In genomic region chr1:172003766-172004530, GRCh38 we compare ENCODE assay signal across 22 cellular contexts.
DNase-seq lines count a peak whose midpoint lies in the region; ATAC-seq, FAIRE-seq and TF ChIP-seq lines count a peak whose summit lies in the region.
"Had no signal": no experiment of that assay in that cellular context is flagged by ENCODE, and none has a peak within 500 bp of the region (broad histone marks: within the 10 kb centered on the region; RNA-seq: fewer than 3 reads in every experiment).

No MANE protein-coding gene starts in this region.

- DNase-seq in ELR (ENCODE audit: low read depth) (peak; percentile 52), PC-3 (peak; percentile 87), endothelial cell of umbilical vein (ENCODE audit: low read depth, low spot score) (no peak), renal cortical epithelial cell (ENCODE audit: low read depth) (peak; percentile 35), NCI-H2196 (lab: John Stamatoyannopoulos, UW; ENCODE audit: unreplicated experiment) (no peak), H7 (no peak)
- DNase-seq: activated CD4-positive, alpha-beta T cell treated with anti-CD3 and anti-CD28 coated beads for 36 hours; activated CD8-positive, alpha-beta memory T cell treated with anti-CD3 and anti-CD28 coated beads, Interleukin-2, amount 10 ng/mL, durations not matched to agents 7 days and 5 days; activated gamma-delta T cell; central memory CD4-positive, alpha-beta T cell; effector memory CD4-positive, alpha-beta T cell; GF-D8; GOT3; islet precursor cell; natural killer cell; NCI-H1092; NCI-H526; stimulated activated CD4-positive, alpha-beta T cell treated with anti-CD3 and anti-CD28 coated beads, Interleukin-4, amount 100 ng/mL, for 1 hour; T1000 had no signal

- POLR2A ChIA-PET in PC-3 (lab: Charles Lee; ENCODE audit: unreplicated experiment) (no interaction called here), endothelial cell of umbilical vein (lab: Charles Lee) (no interaction called here)

- CTCF ChIA-PET in PC-3 (lab: Charles Lee) (interaction anchor here (1.5 to 2.1 kb wide), 3 partner anchors 37 to 396 kb away, joined by 11 to 43 read pairs (median 17); no protein-coding TSS in a partner anchor), endothelial cell of umbilical vein (lab: Charles Lee) (interaction anchor here (0.9 to 3.6 kb wide), 24 partner anchors 11 to 716 kb away, joined by 3 to 142 read pairs (median 10); partner anchors contain the start of genes C1orf105 and PIGC)

- H3K4me2 ChIP-seq in PC-3 (ENCODE audit: low read length) = peak overlapping the region; percentile 11
- no peak overlapping the region for H3K4me2 ChIP-seq in endothelial cell of umbilical vein (ENCODE audit: insufficient read depth, low read length)

- dilution Hi-C loops in endothelial cell of umbilical vein (cut with MboI; ENCODE audit: extremely low pct_ligation_motif_present, low sequenced_read_pairs) = loop anchor here (25.0 kb wide), 1 partner anchor 408 kb away; the partner anchor contains the start of gene C1orf105

- H3K27me3 ChIP-seq in PC-3 (ENCODE audit: low read length) = no peaks in the 10 kb centered on the region
- no peaks in the 10 kb centered on the region for H3K27me3 ChIP-seq in endothelial cell of umbilical vein (ENCODE audit: control insufficient read depth in 2 of 2, insufficient read depth in 2 of 2, low read length in 2 of 2)
- H3K27me3 ChIP-seq in H7 (ENCODE audit: control insufficient read depth, insufficient read depth, low read length) = no peaks in the 10 kb centered on the region

- no peaks in the 10 kb centered on the region for H3K9me1 ChIP-seq in endothelial cell of umbilical vein (replicated peaks; ENCODE audit: control insufficient read depth, extremely low read depth, insufficient read depth, low read length)

- H3K36me3 ChIP-seq in PC-3 (ENCODE audit: low read depth, low read length) (no peaks in the 10 kb centered on the region), endothelial cell of umbilical vein (ENCODE audit: control insufficient read depth in 2 of 2, extremely low read depth in 1 of 2, insufficient read depth in 2 of 2, low read length in 2 of 2) (no peaks in the 10 kb centered on the region), H7 (replicated peaks; ENCODE audit: control insufficient read depth, insufficient read depth, low read length) (no peaks in the 10 kb centered on the region)

- no peaks in the 10 kb centered on the region for H3F3A ChIP-seq in PC-3 (ENCODE audit: low read length, unreplicated experiment)

- no peak overlapping the region for H3K27ac ChIP-seq in PC-3 (ENCODE audit: low read length)
- H3K27ac ChIP-seq in endothelial cell of umbilical vein (ENCODE audit: insufficient read depth, low read depth, low read length) = no peak overlapping the region
- H3K27ac ChIP-seq: skin epidermis had no signal

- H3K4me3 ChIP-seq in PC-3 (ENCODE audit: low read length) (no peak overlapping the region), endothelial cell of umbilical vein (replicated peaks in 1 of 3; ENCODE audit: insufficient read depth in 1 of 3, low read depth in 1 of 3, low read length in 3 of 3) (no peak overlapping the region), H7 (ENCODE audit: insufficient read depth, low read depth, low read length) (no peak overlapping the region)
- H3K4me3 ChIP-seq: lung, skin epidermis had no signal

- peak; percentile 73 for ATAC-seq in PC-3
- no peak for ATAC-seq in GM21786 (IDR thresholded peaks at IDR 0.05; ENCODE audit: unreplicated experiment)
- ATAC-seq: activated CD4-positive, alpha-beta T cell treated with anti-CD3 and anti-CD28 coated beads for 36 hours; activated CD8-positive, alpha-beta memory T cell treated with anti-CD3 and anti-CD28 coated beads, Interleukin-2, amount 10 ng/mL, durations not matched to agents 7 days and 5 days; natural killer cell had no signal

- BruUV-seq in PC-3 (replicated peaks; lab: Mats Ljungman, UMichigan) = no TSS peak
- no TSS peak for BruUV-seq in endothelial cell of umbilical vein (replicated peaks; lab: Mats Ljungman, UMichigan)

- TF ChIP-seq POLR2A in endothelial cell of umbilical vein (IDR thresholded peaks at IDR 0.05; ENCODE audit: low read depth, low read length) = no peak

- H3K9ac ChIP-seq in PC-3 (ENCODE audit: low read length) (no peak overlapping the region), endothelial cell of umbilical vein (replicated peaks; ENCODE audit: extremely low read depth, insufficient read depth, low read length) (no peak overlapping the region)

- no peaks in the 10 kb centered on the region for H3K9me3 ChIP-seq in PC-3 (ENCODE audit: low read length)
- no peaks in the 10 kb centered on the region for H3K9me3 ChIP-seq in endothelial cell of umbilical vein (replicated peaks; ENCODE audit: control insufficient read depth, insufficient read depth, low read length)

- no peaks in the 10 kb centered on the region for H4K20me1 ChIP-seq in PC-3 (ENCODE audit: low read length)
- no peaks in the 10 kb centered on the region for H4K20me1 ChIP-seq in endothelial cell of umbilical vein (replicated peaks; ENCODE audit: control insufficient read depth, extremely low read depth, insufficient read depth, low read length)

- no peaks in the 10 kb centered on the region for H3K9me2 ChIP-seq in PC-3 (replicated peaks; ENCODE audit: low read length)

- TF ChIP-seq CTCF in PC-3 (conservative IDR thresholded peaks at IDR 0.05; ENCODE audit: low read depth, low read length) (no peak), endothelial cell of umbilical vein (IDR thresholded peaks at IDR 0.05; ENCODE audit: extremely low read depth in 1 of 2, insufficient read depth in 1 of 2, low read depth in 1 of 2, low read length in 2 of 2) (no peak)

- intact Hi-C loops in PC-3 (cut with micrococcal nuclease) (loop anchor here (1.0 to 10.0 kb wide), 5 partner anchors 133 to 708 kb away; partner anchors contain the start of gene SUCO), endothelial cell of umbilical vein (cut with micrococcal nuclease) (loop anchor here (1.0 to 2.0 kb wide), 6 partner anchors 37 to 715 kb away; no protein-coding TSS in a partner anchor)

- H3K4me1 ChIP-seq in PC-3 (ENCODE audit: insufficient read depth, low read length) (peaks cover 29% of the 10 kb centered on the region), endothelial cell of umbilical vein (ENCODE audit: control insufficient read depth, extremely low read depth, insufficient read depth, low read length) (peaks cover 8% of the 10 kb centered on the region)

- H3K79me2 ChIP-seq in PC-3 (ENCODE audit: low read length) (no peaks in the 10 kb centered on the region), endothelial cell of umbilical vein (ENCODE audit: control insufficient read depth, insufficient read depth, low read length) (no peaks in the 10 kb centered on the region)

- H2AFZ ChIP-seq in PC-3 (ENCODE audit: low read length) (peak overlapping the region; percentile 4; the same call in 1 of the 2 replicates), endothelial cell of umbilical vein (ENCODE audit: low read depth, low read length) (peak overlapping the region; percentile 40)

- peak; percentile 66 for FAIRE-seq in endothelial cell of umbilical vein (lab: Jason Lieb, UNC)

TF ChIP-seq in endothelial cell of umbilical vein, 7 proteins besides CTCF, POLR2A, EP300 and RAD21:
- TF ChIP-seq GATA2 (IDR thresholded peaks at IDR 0.05; ENCODE audit: insufficient read depth, insufficient read length, low read depth, low read length) (no peak), JUN (IDR thresholded peaks at IDR 0.05; ENCODE audit: borderline replicate concordance, insufficient read depth, insufficient read length, low read depth) (no peak), POLR2AphosphoS5 (IDR thresholded peaks at IDR 0.05; ENCODE audit: insufficient read depth, low read depth, low read length) (no peak), MAX (IDR thresholded peaks at IDR 0.05; ENCODE audit: insufficient read depth, insufficient read length) (no peak), EZH2 (IDR thresholded peaks at IDR 0.05; ENCODE audit: borderline replicate concordance, low read depth, low read length, severe bottlenecking) (no peak), MYC (IDR thresholded peaks at IDR 0.05; ENCODE audit: low read depth, low read length) (no peak), FOS (IDR thresholded peaks at IDR 0.05; ENCODE audit: borderline replicate concordance, insufficient read depth, low read length) (no peak)

Comparison
In these comparisons a context has a peak if more than half of its experiments do, and no peak if none do; other contexts are left out.
1. DNase-seq: peak in ELR (single experiment), PC-3 (single experiment) and renal cortical epithelial cell (single experiment); none in endothelial cell of umbilical vein (single experiment), NCI-H2196 (single experiment) and H7 (single experiment).